ENCODE assay signal across 9 cellular contexts in genomic region chr1:42173155-42173933, GRCh38. TPM values are rescaled to one million over a fixed set of nuclear protein-coding genes. Genes with fewer than 3 reads are reported as not detected.
A peak's percentile ranks its signal among the peaks of the same experiment; 100 is the strongest.
DNase-seq lines count a peak whose midpoint lies in the region; ATAC-seq, FAIRE-seq and TF ChIP-seq lines count a peak whose summit lies in the region.
"Had no signal": no experiment of that assay in that cellular context is flagged by ENCODE, and none has a peak within 500 bp of the region (broad histone marks: within the 10 kb centered on the region; RNA-seq: fewer than 3 reads in every experiment).

No MANE protein-coding gene starts in this region.

- ATAC-seq in HepG2 (peak; percentile 60), HG03097 (IDR thresholded peaks at IDR 0.05; ENCODE audit: low FRiP score, unreplicated experiment) (no peak)

- no peaks in the 10 kb centered on the region for H3K36me3 ChIP-seq in HepG2 (replicated peaks in 1 of 2; ENCODE audit: control insufficient read depth in 1 of 2, insufficient read depth in 2 of 2, low read length in 2 of 2)

- peak; percentile 32 for DNase-seq in NK-92 treated with Interleukin-12 subunit alpha and Interleukin-12 subunit beta, amount 100 ng/mL, for 24 hours (lab: John Stamatoyannopoulos, UW)
- no peak for DNase-seq in NK-92 (lab: John Stamatoyannopoulos, UW; ENCODE audit: unreplicated experiment)
- DNase-seq in NCI-H446 (lab: John Stamatoyannopoulos, UW): peak; percentile 45 to 75
- DNase-seq in activated CD4-positive, alpha-beta T cell treated with anti-CD3 and anti-CD28 coated beads for 48 hours: peak; percentile 77
- DNase-seq in HepG2 (ENCODE audit: low spot score): peak; percentile 18
- DNase-seq in stimulated activated CD4-positive, alpha-beta T cell treated with anti-CD3 and anti-CD28 coated beads, TNF-alpha, amount 100 ng/mL, for 24 hours (ENCODE audit: low read depth in 3 of 3): peak; percentile 39 to 63 (median 51)

- BruUV-seq in HepG2 (replicated peaks; lab: Mats Ljungman, UMichigan): no TSS peak

- TF ChIP-seq CTCF in HepG2 (CRISPR knock-in tag; IDR thresholded peaks at IDR 0.05): peak; percentile 86

- H3K9me3 ChIP-seq in HepG2 (ENCODE audit: low read length): no peaks in the 10 kb centered on the region

- no peak overlapping the region for H2AFZ ChIP-seq in HepG2 (ENCODE audit: low read length)

- TF ChIP-seq EP300 in HepG2 (IDR thresholded peaks at IDR 0.05; ENCODE audit: low read depth in 2 of 2, low read length in 2 of 2) (no peak), HepG2 (CRISPR knock-in tag; IDR thresholded peaks at IDR 0.05; ENCODE audit: borderline replicate concordance) (no peak)

- FAIRE-seq in HepG2 (lab: Jason Lieb, UNC): peak; percentile 61

- WGBS in HepG2 (ENCODE audit: low lambda C conversion rate): 42% methylated on average over 9 of the region's 9 CpGs

- no peak for TF ChIP-seq POLR2A in HepG2 (IDR thresholded peaks at IDR 0.05; ENCODE audit: insufficient read depth in 1 of 2, low read depth in 2 of 2, low read length in 2 of 2)

- CTCF ChIA-PET in HepG2 (lab: Yijun Ruan, JAX; ENCODE audit: low intra/inter-chr PET ratio, low total read pairs): interaction anchor here (3.0 kb wide), 1 partner anchor 26 kb away, joined by 31 read pairs; no protein-coding TSS in a partner anchor

- H3K9ac ChIP-seq in HepG2 (ENCODE audit: insufficient read depth, low read depth, low read length): no peak overlapping the region

- no peaks in the 10 kb centered on the region for H4K20me1 ChIP-seq in HepG2 (ENCODE audit: insufficient read depth, low read length)

- H3K4me2 ChIP-seq in HepG2 (ENCODE audit: low read depth, low read length): no peak overlapping the region

- POLR2A ChIA-PET in HepG2 (lab: Yijun Ruan, JAX): no interaction called here

- H3K4me3 ChIP-seq in HepG2 (replicated peaks in 1 of 3; ENCODE audit: insufficient read depth in 1 of 3, low read depth in 2 of 3, low read length in 3 of 3): no peak overlapping the region

- in situ Hi-C loops in HepG2 (cut with HindIII; ENCODE audit: extremely low pct_ligation_motif_present, low pct_unique_long_range_greater_than_20kb): no loop called here

- TF ChIP-seq RAD21 in HepG2 (CRISPR knock-in tag; IDR thresholded peaks at IDR 0.05): no peak

- no peaks in the 10 kb centered on the region for H3K79me2 ChIP-seq in HepG2 (ENCODE audit: insufficient read depth, low read length)

- no peaks in the 10 kb centered on the region for H3K27me3 ChIP-seq in HepG2 (ENCODE audit: control insufficient read depth in 1 of 2, insufficient read depth in 2 of 2, low read length in 2 of 2)

- peak overlapping the region; percentile 7 for H3K27ac ChIP-seq in cingulate gyrus (ENCODE audit: low read depth, low read length)
- H3K27ac ChIP-seq in HepG2 (ENCODE audit: extremely low read length, insufficient read depth, low read length): no peak overlapping the region

- intact Hi-C loops in HepG2 (cut with micrococcal nuclease; ENCODE audit: unreplicated experiment): loop anchor here (1.0 kb wide), 1 partner anchor 26 kb away; no protein-coding TSS in a partner anchor

- peaks cover 14% of the 10 kb centered on the region for H3K4me1 ChIP-seq in HepG2 (ENCODE audit: insufficient read depth, low read length)

TF ChIP-seq in HepG2, 621 proteins besides CTCF, POLR2A, EP300 and RAD21 (continues in another document):
- TF ChIP-seq FOXO1 (CRISPR knock-in tag; IDR thresholded peaks at IDR 0.05): no peak
- TF ChIP-seq, protein P1, sequence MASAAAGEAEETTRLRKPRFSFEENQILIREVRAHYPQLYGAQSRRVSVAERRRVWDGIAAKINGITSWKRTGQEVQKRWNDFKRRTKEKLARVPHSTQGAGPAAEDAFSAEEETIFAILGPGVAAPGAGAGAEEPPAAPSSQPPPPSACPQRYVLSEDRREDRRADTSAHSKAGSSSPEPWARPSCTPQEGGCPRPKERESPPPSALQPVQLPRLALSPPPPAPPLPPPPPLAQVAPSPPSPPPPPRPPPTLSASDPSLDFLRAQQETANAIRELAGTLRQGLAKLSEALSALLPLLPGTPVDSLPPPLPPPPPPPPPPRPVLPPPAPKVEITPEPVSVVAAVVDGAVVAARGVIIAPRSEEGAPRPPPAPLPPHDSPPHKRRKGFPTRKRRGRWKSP (CRISPR knock-in tag; IDR thresholded peaks at IDR 0.05): no peak
- TF ChIP-seq HCFC1 (IDR thresholded peaks at IDR 0.05; ENCODE audit: low read depth, low read length): no peak
- no peak for TF ChIP-seq PRDM15 (CRISPR knock-in tag; IDR thresholded peaks at IDR 0.05)

RNA-seq across cellular contexts. Expression of gene GUCA2A, which starts 8.8 kb away (rescaled TPM):
- total RNA-seq in HepG2 (2016; rRNA removed; fragmentation: Illumina TruSeq; extraction: Trizol): not detected in 2 replicates
- not detected in 2 replicates for total RNA-seq in HepG2 (2016; cell fraction: cytosol; rRNA removed; fragmentation: Illumina TruSeq; extraction: Trizol; ENCODE audit: low read depth)
- total RNA-seq in HepG2 (2016; cell fraction: insoluble cytoplasmic fraction; rRNA removed; fragmentation: Illumina TruSeq; extraction: Trizol): not detected in 2 replicates
- total RNA-seq in HepG2 (2016; cell fraction: membrane; rRNA removed; fragmentation: Illumina TruSeq; extraction: Trizol): not detected in 2 replicates
- total RNA-seq in HepG2 (2016; cell fraction: nucleus; rRNA removed; fragmentation: Illumina TruSeq; extraction: Trizol): not detected in 2 replicates
- not detected in 2 replicates for polyA plus RNA-seq in HepG2 (2011; rRNA removed)
- 0.13 TPM in 1 of 2 replicates, not detected in the other for polyA plus RNA-seq in HepG2 (2011; cell fraction: cytosol; rRNA removed)
- not detected in 2 replicates for polyA plus RNA-seq in HepG2 (2011; cell fraction: nucleus; rRNA removed)
- not detected in 2 replicates for polyA plus RNA-seq in HepG2 (2012)
- polyA plus RNA-seq in HepG2 (2016; cell fraction: cytosol; fragmentation: Illumina TruSeq; extraction: Trizol; ENCODE audit: low read depth): not detected in 2 replicates
- not detected in 2 replicates for polyA plus RNA-seq in HepG2 (2016; cell fraction: insoluble cytoplasmic fraction; fragmentation: Illumina TruSeq; extraction: Trizol; ENCODE audit: low read depth)
- polyA plus RNA-seq in HepG2 (2016; cell fraction: membrane; fragmentation: Illumina TruSeq; extraction: Trizol; ENCODE audit: low read depth): not detected in 2 replicates
- polyA plus RNA-seq in HepG2 (2016; cell fraction: nucleus; fragmentation: Illumina TruSeq; extraction: Trizol; ENCODE audit: insufficient read depth, low read depth): not detected in 2 replicates
- polyA minus RNA-seq in HepG2 (2011; rRNA and poly(A)+ RNA removed; ENCODE audit: low replicate concordance): not detected in 2 replicates
- polyA minus RNA-seq in HepG2 (2011; cell fraction: cytosol; rRNA and poly(A)+ RNA removed): not detected in 2 replicates
- polyA minus RNA-seq in HepG2 (2011; cell fraction: nucleus; rRNA and poly(A)+ RNA removed): not detected in 2 replicates
- total RNA-seq: pulmonary artery endothelial cell had no signal

RNA-seq across cellular contexts. Expression of gene GUCA2B, which starts 20.1 kb away (rescaled TPM):
- total RNA-seq in HepG2 (2016; rRNA removed; fragmentation: Illumina TruSeq; extraction: Trizol): not detected in 2 replicates
- not detected in 2 replicates for total RNA-seq in HepG2 (2016; cell fraction: cytosol; rRNA removed; fragmentation: Illumina TruSeq; extraction: Trizol; ENCODE audit: low read depth)
- not detected in 2 replicates for total RNA-seq in HepG2 (2016; cell fraction: insoluble cytoplasmic fraction; rRNA removed; fragmentation: Illumina TruSeq; extraction: Trizol)
- not detected in 2 replicates for total RNA-seq in HepG2 (2016; cell fraction: membrane; rRNA removed; fragmentation: Illumina TruSeq; extraction: Trizol)
- not detected in 2 replicates for total RNA-seq in HepG2 (2016; cell fraction: nucleus; rRNA removed; fragmentation: Illumina TruSeq; extraction: Trizol)
- polyA plus RNA-seq in HepG2 (2011; rRNA removed): not detected in 2 replicates
- polyA plus RNA-seq in HepG2 (2011; cell fraction: cytosol; rRNA removed): not detected in 2 replicates
- polyA plus RNA-seq in HepG2 (2011; cell fraction: nucleus; rRNA removed): not detected in 2 replicates
- polyA plus RNA-seq in HepG2 (2012): not detected in 2 replicates
- not detected in 2 replicates for polyA plus RNA-seq in HepG2 (2016; cell fraction: cytosol; fragmentation: Illumina TruSeq; extraction: Trizol; ENCODE audit: low read depth)
- polyA plus RNA-seq in HepG2 (2016; cell fraction: insoluble cytoplasmic fraction; fragmentation: Illumina TruSeq; extraction: Trizol; ENCODE audit: low read depth): not detected in 2 replicates
- polyA plus RNA-seq in HepG2 (2016; cell fraction: membrane; fragmentation: Illumina TruSeq; extraction: Trizol; ENCODE audit: low read depth): not detected in 2 replicates
- not detected in 2 replicates for polyA plus RNA-seq in HepG2 (2016; cell fraction: nucleus; fragmentation: Illumina TruSeq; extraction: Trizol; ENCODE audit: insufficient read depth, low read depth)
- not detected in 2 replicates for polyA minus RNA-seq in HepG2 (2011; rRNA and poly(A)+ RNA removed; ENCODE audit: low replicate concordance)
- polyA minus RNA-seq in HepG2 (2011; cell fraction: cytosol; rRNA and poly(A)+ RNA removed): not detected in 2 replicates
- not detected in 2 replicates for polyA minus RNA-seq in HepG2 (2011; cell fraction: nucleus; rRNA and poly(A)+ RNA removed)
- total RNA-seq: pulmonary artery endothelial cell had no signal
